22 cellular contexts compared by ENCODE assay signal in genomic region chr1:157671895-157672294, GRCh38. TPM values are rescaled to one million over a fixed set of nuclear protein-coding genes. Genes with fewer than 3 reads are reported as not detected.
DNase-seq lines count a peak whose midpoint lies in the region; ATAC-seq and TF ChIP-seq lines count a peak whose summit lies in the region.
"Had no signal": no experiment of that assay in that cellular context is flagged by ENCODE, and none has a peak within 500 bp of the region (broad histone marks: within the 10 kb centered on the region; RNA-seq: fewer than 3 reads in every experiment).

No MANE protein-coding gene starts in this region.

- peaks cover 13% of the 10 kb centered on the region for H3K4me1 Mint-ChIP-seq in Calu3 (ENCODE audit: low read depth, unreplicated experiment)

- H3K27ac ChIP-seq in GM23248 (no peak overlapping the region), mammary epithelial cell (ENCODE audit: insufficient read depth, low read depth, low read length) (no peak overlapping the region), right atrium auricular region (no peak overlapping the region)

- H4K20me1 ChIP-seq in GM23248 (ENCODE audit: insufficient read depth) = no peaks in the 10 kb centered on the region
- H4K20me1 ChIP-seq in mammary epithelial cell (ENCODE audit: insufficient read depth, low read length) = no peaks in the 10 kb centered on the region

- intact Hi-C loops in Calu3 (cut with micrococcal nuclease; ENCODE audit: unreplicated experiment) (no loop called here), mammary epithelial cell (cut with micrococcal nuclease) (no loop called here), left colon (cut with DNase I, micrococcal nuclease) (no loop called here)

- H3K4me1 ChIP-seq in GM23248 (ENCODE audit: insufficient read depth) = no peaks in the 10 kb centered on the region
- no peaks in the 10 kb centered on the region for H3K4me1 ChIP-seq in mammary epithelial cell (ENCODE audit: insufficient read depth, low read length)
- no peaks in the 10 kb centered on the region for H3K4me1 ChIP-seq in right atrium auricular region

- DNase-seq in Calu3 = no peak
- peak; percentile 1 for DNase-seq in GM23248
- DNase-seq in mammary epithelial cell = peak; percentile 37
- peak; percentile 16 for DNase-seq in middle frontal gyrus (ENCODE audit: extremely low spot score, low spot score)
- no peak for DNase-seq in occipital lobe (lab: John Stamatoyannopoulos, UW)
- DNase-seq in right atrium auricular region (ENCODE audit: low spot score) = no peak
- no peak for DNase-seq in 8988T
- DNase-seq in left colon = no peak
- DNase-seq: CD4-positive, CD25-positive, alpha-beta regulatory T cell; DND-41; Karpas-422; NCI-H1048; NCI-H1417 treated with DMSO at 0.1 percent for 48 hours; NCI-H187; NCI-H446; NCI-H526; SHP77 had no signal

- H3K9me3 ChIP-seq in GM23248 (ENCODE audit: low read depth) (no peaks in the 10 kb centered on the region), mammary epithelial cell (replicated peaks; ENCODE audit: insufficient read depth, low read length) (no peaks in the 10 kb centered on the region), right atrium auricular region (peaks cover 0 to 19% of the 10 kb centered on the region in 2 donors)

- H3K9ac ChIP-seq in GM23248 (no peak overlapping the region), mammary epithelial cell (ENCODE audit: insufficient read depth, low read length) (no peak overlapping the region)

- H3K36me3 Mint-ChIP-seq in Calu3 (ENCODE audit: insufficient read depth, unreplicated experiment) = no peaks in the 10 kb centered on the region

- no peak overlapping the region for H2AFZ ChIP-seq in GM23248
- H2AFZ ChIP-seq in mammary epithelial cell (ENCODE audit: low read depth, low read length) = no peak overlapping the region

- H3K36me3 ChIP-seq in GM23248 (ENCODE audit: low read depth) (no peaks in the 10 kb centered on the region), mammary epithelial cell (ENCODE audit: insufficient read depth, low read length) (no peaks in the 10 kb centered on the region), right atrium auricular region (no peaks in the 10 kb centered on the region)

- H3K9me2 ChIP-seq in GM23248 (ENCODE audit: insufficient read depth) = no peaks in the 10 kb centered on the region

- no TSS peak for BruUV-seq in Calu3 (replicated peaks; lab: Mats Ljungman, UMichigan)
- no TSS peak for BruUV-seq in mammary epithelial cell (replicated peaks; lab: Mats Ljungman, UMichigan)

- H3K9me3 Mint-ChIP-seq in Calu3 (ENCODE audit: low read depth, unreplicated experiment) = peaks cover 16% of the 10 kb centered on the region

- H3K4me2 ChIP-seq in GM23248 (ENCODE audit: unreplicated experiment) (no peak overlapping the region), mammary epithelial cell (ENCODE audit: insufficient read depth, low read depth, low read length) (no peak overlapping the region)

- H3K27me3 Mint-ChIP-seq in Calu3 (ENCODE audit: unreplicated experiment) = no peaks in the 10 kb centered on the region
- H3K27me3 Mint-ChIP-seq: CD4-positive, CD25-positive, alpha-beta regulatory T cell had no signal

- CTCF ChIA-PET in Calu3 (lab: Charles Lee) (no interaction called here), mammary epithelial cell (lab: Charles Lee; ENCODE audit: low non-redundant PET) (no interaction called here)

- H3K4me3 Mint-ChIP-seq in Calu3 (ENCODE audit: low read depth, unreplicated experiment) = no peak overlapping the region
- H3K4me3 Mint-ChIP-seq: CD4-positive, CD25-positive, alpha-beta regulatory T cell had no signal

- H3K4me3 ChIP-seq in GM23248 = no peak overlapping the region
- no peak overlapping the region for H3K4me3 ChIP-seq in mammary epithelial cell (replicated peaks in 1 of 3; ENCODE audit: insufficient read depth in 1 of 3, low read depth in 2 of 3, low read length in 3 of 3)
- H3K4me3 ChIP-seq in right atrium auricular region = no peak overlapping the region

- no peaks in the 10 kb centered on the region for H3F3A ChIP-seq in GM23248 (ENCODE audit: insufficient read depth)

- no peak for ATAC-seq in left colon
- ATAC-seq: HCT116 had no signal

- in situ Hi-C loops in GM23248 (cut with MboI) = no loop called here
- in situ Hi-C loops in mammary epithelial cell (cut with MboI; ENCODE audit: low sequenced_read_pairs in 2 of 2) = no loop called here

- peak overlapping the region; percentile 29 for H3K27ac Mint-ChIP-seq in Calu3 (ENCODE audit: unreplicated experiment)
- H3K27ac Mint-ChIP-seq: CD4-positive, CD25-positive, alpha-beta regulatory T cell had no signal

- H3K79me2 ChIP-seq in GM23248 (ENCODE audit: insufficient read depth) (no peaks in the 10 kb centered on the region), mammary epithelial cell (ENCODE audit: insufficient read depth, low read length) (no peaks in the 10 kb centered on the region)

- dilution Hi-C loops in mammary epithelial cell (cut with HindIII; ENCODE audit: low sequenced_read_pairs) = no loop called here

- TF ChIP-seq CTCF in Calu3 (IDR thresholded peaks at IDR 0.05; ENCODE audit: unreplicated experiment) (no peak), mammary epithelial cell (conservative IDR thresholded peaks at IDR 0.05 in 1 of 2, IDR thresholded peaks at IDR 0.05 in 1 of 2; ENCODE audit: extremely low read depth in 1 of 2, insufficient read depth in 1 of 2, low read depth in 1 of 2, low read length in 2 of 2) (no peak), right atrium auricular region (IDR thresholded peaks at IDR 0.05) (no peak)

- H3K27me3 ChIP-seq in GM23248 (replicated peaks; ENCODE audit: insufficient read depth) = no peaks in the 10 kb centered on the region
- no peaks in the 10 kb centered on the region for H3K27me3 ChIP-seq in mammary epithelial cell (ENCODE audit: insufficient read depth, low read length)
- H3K27me3 ChIP-seq in right atrium auricular region = no peaks in the 10 kb centered on the region

RNA-seq across cellular contexts. Expression of gene FCRL3, which starts 28.7 kb away (rescaled TPM):
- total RNA-seq in Calu3 (2022) (1.2 and 2.2 TPM in 2 replicates), mammary epithelial cell (not detected), occipital lobe (not detected), right atrium auricular region (not detected), left colon (under 1 TPM; 0.27 to 0.53 TPM)
- not detected in 2 replicates for total RNA-seq in GM23248 (2014; rRNA removed; shearing (Covaris generic))
- polyA plus RNA-seq in GM23248 (2016; fragmentation: Nextera tagmentation; extraction: Ambion mirVana) (not detected in 2 replicates), mammary epithelial cell (not detected)
- not detected for polyA minus RNA-seq in mammary epithelial cell
- total RNA-seq: G401, H1, M059J had no signal
- polyA plus RNA-seq: BJ, H1 had no signal

Comparison
In these comparisons a context has a peak if more than half of its experiments do, and no peak if none do; other contexts are left out.
1. DNase-seq: peak in GM23248 (single experiment), mammary epithelial cell (single experiment) and middle frontal gyrus (single experiment); none in Calu3 (single experiment), occipital lobe (single experiment), right atrium auricular region (single experiment), 8988T (single experiment) and left colon (0 of 2).